11 cellular contexts compared by ENCODE assay signal in genomic region chr12:52856077-52856476, GRCh38. TPM values are rescaled to one million over a fixed set of nuclear protein-coding genes. Genes with fewer than 3 reads are reported as not detected.
"Had no signal": no experiment of that assay in that cellular context is flagged by ENCODE, and none has a peak within 500 bp of the region (broad histone marks: within the 10 kb centered on the region; RNA-seq: fewer than 3 reads in every experiment).

No MANE protein-coding gene starts in this region.

RNA-seq across cellular contexts. Expression of gene KRT78, which starts 7.3 kb away (rescaled TPM):
- total RNA-seq: OCI-LY7, Peyer's patch, Right ventricle myocardium inferior, Right ventricle myocardium superior, SJCRH30, T-cell had no signal
- polyA plus RNA-seq: SK-N-SH had no signal

RNA-seq across cellular contexts. Expression of gene KRT79, which starts 22.0 kb away (rescaled TPM):
- total RNA-seq: OCI-LY7, PC-3, Peyer's patch, Right ventricle myocardium inferior, Right ventricle myocardium superior, SJCRH30, SK-MEL-5 had no signal
- polyA plus RNA-seq: SK-N-SH had no signal

RNA-seq across cellular contexts. Expression of gene KRT4, which starts 42.2 kb away (rescaled TPM):
- total RNA-seq: OCI-LY7, Peyer's patch, Right ventricle myocardium inferior, Right ventricle myocardium superior, RPMI7951, SJCRH30, SJSA1, SK-MEL-5, T-cell had no signal
- polyA plus RNA-seq: SK-N-SH had no signal

RNA-seq across cellular contexts. Expression of gene KRT8, which starts 48.8 kb away (rescaled TPM):
- total RNA-seq: SK-MEL-5 had no signal
